Comparison of ENCODE assay signal across 1 cellular context in genomic region chr12:94459773-94460593, GRCh38.
A peak's percentile ranks its signal among the peaks of the same experiment; 100 is the strongest.
TF ChIP-seq lines count a peak whose summit lies in the region.

CEP83 (minus strand) TSS chr12:94459867; CDS start chr12:94412490, 47,377 bp downstream.

TF ChIP-seq in HepG2, 621 proteins besides CTCF, POLR2A, EP300 and RAD21 (continued from another document and continues in another):
- TF ChIP-seq ZNF512B (CRISPR knock-in tag; IDR thresholded peaks at IDR 0.05; ENCODE audit: borderline replicate concordance) = no peak
- no peak for TF ChIP-seq RERE (CRISPR knock-in tag; IDR thresholded peaks at IDR 0.05; ENCODE audit: low read depth)
- peak; percentile 82 for TF ChIP-seq ZNF280D (CRISPR knock-in tag; IDR thresholded peaks at IDR 0.05)
- peak; percentile 86 for TF ChIP-seq GMEB2 (CRISPR knock-in tag; IDR thresholded peaks at IDR 0.05; ENCODE audit: low read depth)
- no peak for TF ChIP-seq SP140L (CRISPR knock-in tag; IDR thresholded peaks at IDR 0.05; ENCODE audit: borderline replicate concordance)
- no peak for TF ChIP-seq ATF7 (IDR thresholded peaks at IDR 0.05)
- no peak for TF ChIP-seq ATF7 (CRISPR knock-in tag; IDR thresholded peaks at IDR 0.05)
- no peak; the same call in 1 of the 2 replicates for TF ChIP-seq TFDP1 (CRISPR knock-in tag; IDR thresholded peaks at IDR 0.05; ENCODE audit: borderline replicate concordance)
- no peak for TF ChIP-seq ZBTB39 (CRISPR knock-in tag; IDR thresholded peaks at IDR 0.05)
- peak; percentile 87 for TF ChIP-seq HDAC1 (CRISPR knock-in tag; IDR thresholded peaks at IDR 0.05)
- TF ChIP-seq ZSCAN31 (CRISPR knock-in tag; IDR thresholded peaks at IDR 0.05; ENCODE audit: low read depth) = peak; percentile 90
- TF ChIP-seq ZNF616 (CRISPR knock-in tag; IDR thresholded peaks at IDR 0.05; ENCODE audit: low read depth) = no peak; the same call in none of the 2 replicates
- TF ChIP-seq ZNF777 (CRISPR knock-in tag; IDR thresholded peaks at IDR 0.05) = peak; percentile 85
- no peak for TF ChIP-seq PTBP1 (IDR thresholded peaks at IDR 0.05; ENCODE audit: low read depth, low read length, poor library complexity, severe bottlenecking)
- TF ChIP-seq FOXK1 (CRISPR knock-in tag; IDR thresholded peaks at IDR 0.05; ENCODE audit: borderline replicate concordance, low read depth) = peak; percentile 46; the same call in 1 of the 2 replicates
- peak; percentile 84; the same call in 1 of the 2 replicates for TF ChIP-seq DMAP1 (CRISPR knock-in tag; IDR thresholded peaks at IDR 0.05)
- TF ChIP-seq NR2F6 (IDR thresholded peaks at IDR 0.05) = no peak
- TF ChIP-seq NR2F6 (CRISPR knock-in tag; IDR thresholded peaks at IDR 0.05) = no peak
- TF ChIP-seq HMGXB4 (CRISPR knock-in tag; IDR thresholded peaks at IDR 0.05; ENCODE audit: borderline replicate concordance in 1 of 2, low read depth in 1 of 2) = peak; percentile 72 to 86
- TF ChIP-seq ZKSCAN8 (CRISPR knock-in tag; IDR thresholded peaks at IDR 0.05; ENCODE audit: borderline replicate concordance) = no peak
- peak; percentile 36; the same call in 1 of the 2 replicates for TF ChIP-seq ZNF225 (CRISPR knock-in tag; IDR thresholded peaks at IDR 0.05)
- TF ChIP-seq ZSCAN9 (CRISPR knock-in tag; IDR thresholded peaks at IDR 0.05; ENCODE audit: borderline replicate concordance) = peak; percentile 61; the same call in 1 of the 2 replicates
- TF ChIP-seq CERS6 (CRISPR knock-in tag; IDR thresholded peaks at IDR 0.05) = no peak
- peak; percentile 98 for TF ChIP-seq ZNF687 (CRISPR knock-in tag; IDR thresholded peaks at IDR 0.05)
- 0 out of 2 replicates have a peak, but pooled peaks have one; percentile 26 for TF ChIP-seq ZNF263 (CRISPR knock-in tag; IDR thresholded peaks at IDR 0.05)
- no peak for TF ChIP-seq JUNB (CRISPR knock-in tag; IDR thresholded peaks at IDR 0.05; ENCODE audit: borderline replicate concordance)
- TF ChIP-seq ZMAT3 (CRISPR knock-in tag; conservative IDR thresholded peaks at IDR 0.05) = peak; percentile 87
- 0 out of 2 replicates have a peak, but pooled peaks have one; percentile 42 for TF ChIP-seq FOXA3 (CRISPR knock-in tag; IDR thresholded peaks at IDR 0.05)
- peak; percentile 74 for TF ChIP-seq PHF20 (CRISPR knock-in tag; IDR thresholded peaks at IDR 0.05)
- no peak for TF ChIP-seq ZNF570 (CRISPR knock-in tag; IDR thresholded peaks at IDR 0.05; ENCODE audit: borderline replicate concordance)
- TF ChIP-seq SMAD1 (CRISPR knock-in tag; IDR thresholded peaks at IDR 0.05; ENCODE audit: borderline replicate concordance, low read depth) = peak; percentile 23; the same call in 1 of the 2 replicates
